10 cellular contexts compared by ENCODE assay signal in genomic region chr12:27331299-27331926, GRCh38. TPM values are rescaled to one million over a fixed set of nuclear protein-coding genes. Genes with fewer than 3 reads are reported as not detected.
DNase-seq lines count a peak whose midpoint lies in the region; ATAC-seq, FAIRE-seq and TF ChIP-seq lines count a peak whose summit lies in the region.
"Had no signal": no experiment of that assay in that cellular context is flagged by ENCODE, and none has a peak within 500 bp of the region (broad histone marks: within the 10 kb centered on the region; RNA-seq: fewer than 3 reads in every experiment).

No MANE protein-coding gene starts in this region.

- no peak for FAIRE-seq in HepG2 (lab: Jason Lieb, UNC)

- H3K4me3 ChIP-seq in HepG2 (replicated peaks in 1 of 3; ENCODE audit: insufficient read depth in 1 of 3, low read depth in 2 of 3, low read length in 3 of 3) (peak overlapping the region in 2 of 3 experiments; percentile 80 to 82; a peak in 2 of 6 replicates), H7 (ENCODE audit: insufficient read depth, low read depth, low read length) (no peak overlapping the region)

- CTCF ChIA-PET in HepG2 (lab: Yijun Ruan, JAX; ENCODE audit: low intra/inter-chr PET ratio, low total read pairs): no interaction called here

- H3K9me3 ChIP-seq in HepG2 (ENCODE audit: low read length): no peaks in the 10 kb centered on the region
- H3K9me3 ChIP-seq: SJCRH30 had no signal

- no peak for TF ChIP-seq POLR2A in HepG2 (IDR thresholded peaks at IDR 0.05; ENCODE audit: insufficient read depth in 1 of 2, low read depth in 2 of 2, low read length in 2 of 2)

- H4K20me1 ChIP-seq in HepG2 (ENCODE audit: insufficient read depth, low read length): no peaks in the 10 kb centered on the region

- peak; percentile 12 for DNase-seq in ELF-1 (ENCODE audit: low read depth, low spot score)
- peak; percentile 72 for DNase-seq in KBM-7
- DNase-seq in activated naive CD8-positive, alpha-beta T cell treated with anti-CD3 and anti-CD28 coated beads, Interleukin-2, amount 10 ng/mL, durations not matched to agents 7 days and 5 days: no peak
- peak; percentile 35 for DNase-seq in HepG2 (ENCODE audit: low spot score)
- no peak for DNase-seq in G401 (ENCODE audit: low spot score)
- no peak for DNase-seq in retina
- no peak for DNase-seq in H7
- DNase-seq: right cardiac atrium had no signal

- 11% methylated on average over 7 of the region's 7 CpGs for WGBS in HepG2 (ENCODE audit: low lambda C conversion rate)

- H3K27me3 ChIP-seq in HepG2 (ENCODE audit: control insufficient read depth in 1 of 2, insufficient read depth in 2 of 2, low read length in 2 of 2): no peaks in the 10 kb centered on the region; a peak in 1 of 5 replicates
- H3K27me3 ChIP-seq in H7 (ENCODE audit: control insufficient read depth, insufficient read depth, low read length): peaks cover 11% of the 10 kb centered on the region
- H3K27me3 ChIP-seq: SJCRH30 had no signal

- H3K4me1 Mint-ChIP-seq in activated naive CD8-positive, alpha-beta T cell treated with anti-CD3 and anti-CD28 coated beads, Interleukin-2, amount 10 ng/mL, durations not matched to agents 7 days and 5 days: peaks cover 27% of the 10 kb centered on the region

- peaks cover 5% of the 10 kb centered on the region for H3K27me3 Mint-ChIP-seq in activated naive CD8-positive, alpha-beta T cell treated with anti-CD3 and anti-CD28 coated beads, Interleukin-2, amount 10 ng/mL, durations not matched to agents 7 days and 5 days

- no peak for TF ChIP-seq CTCF in HepG2 (CRISPR knock-in tag; IDR thresholded peaks at IDR 0.05)

- H3K79me2 ChIP-seq in HepG2 (ENCODE audit: insufficient read depth, low read length): peaks cover 11% of the 10 kb centered on the region

- H3K4me3 Mint-ChIP-seq in activated naive CD8-positive, alpha-beta T cell treated with anti-CD3 and anti-CD28 coated beads, Interleukin-2, amount 10 ng/mL, durations not matched to agents 7 days and 5 days: peak overlapping the region; percentile 81

- POLR2A ChIA-PET in activated naive CD8-positive, alpha-beta T cell treated with anti-CD3 and anti-CD28 coated beads, Interleukin-2, amount 10 ng/mL, durations not matched to agents 7 days and 5 days (lab: Charles Lee): no interaction called here
- POLR2A ChIA-PET in HepG2 (lab: Yijun Ruan, JAX): no interaction called here

- ATAC-seq in GM21423 (IDR thresholded peaks at IDR 0.05; ENCODE audit: unreplicated experiment): peak; percentile 31
- peak; percentile 27 for ATAC-seq in activated naive CD8-positive, alpha-beta T cell treated with anti-CD3 and anti-CD28 coated beads, Interleukin-2, amount 10 ng/mL, durations not matched to agents 7 days and 5 days (ENCODE audit: low read depth)
- ATAC-seq in HepG2: no peak

- no peak overlapping the region for H3K27ac ChIP-seq in HepG2 (ENCODE audit: extremely low read length, insufficient read depth, low read length)
- H3K27ac ChIP-seq: SJCRH30 had no signal

- intact Hi-C loops in HepG2 (cut with micrococcal nuclease; ENCODE audit: unreplicated experiment): loop anchor here (5.0 kb wide), 1 partner anchor 306 kb away; no protein-coding TSS in a partner anchor

- H3K9ac ChIP-seq in HepG2 (ENCODE audit: insufficient read depth, low read depth, low read length): no peak overlapping the region

- H3K36me3 ChIP-seq in HepG2 (replicated peaks in 1 of 2; ENCODE audit: control insufficient read depth in 1 of 2, insufficient read depth in 2 of 2, low read length in 2 of 2) (no peaks in the 10 kb centered on the region), H7 (replicated peaks; ENCODE audit: control insufficient read depth, insufficient read depth, low read length) (no peaks in the 10 kb centered on the region)
- H3K36me3 ChIP-seq: SJCRH30 had no signal

- H2AFZ ChIP-seq in HepG2 (ENCODE audit: low read length): peak overlapping the region; percentile 87

- H3K36me3 Mint-ChIP-seq in activated naive CD8-positive, alpha-beta T cell treated with anti-CD3 and anti-CD28 coated beads, Interleukin-2, amount 10 ng/mL, durations not matched to agents 7 days and 5 days: peaks cover 10% of the 10 kb centered on the region

- peak overlapping the region; percentile 93 for H3K4me2 ChIP-seq in HepG2 (ENCODE audit: low read depth, low read length)

- in situ Hi-C loops in KBM-7 (cut with MboI; ENCODE audit: low pct_unique_long_range_greater_than_20kb, low sequenced_read_pairs): no loop called here
- in situ Hi-C loops in HepG2 (cut with HindIII; ENCODE audit: extremely low pct_ligation_motif_present, low pct_unique_long_range_greater_than_20kb): no loop called here
- in situ Hi-C loops in G401 (cut with HindIII; ENCODE audit: low sequenced_read_pairs): no loop called here

- TF ChIP-seq EP300 in HepG2 (IDR thresholded peaks at IDR 0.05; ENCODE audit: low read depth in 2 of 2, low read length in 2 of 2) (no peak), HepG2 (CRISPR knock-in tag; IDR thresholded peaks at IDR 0.05; ENCODE audit: borderline replicate concordance) (no peak)

- peak overlapping the region; percentile 79 for H3K27ac Mint-ChIP-seq in activated naive CD8-positive, alpha-beta T cell treated with anti-CD3 and anti-CD28 coated beads, Interleukin-2, amount 10 ng/mL, durations not matched to agents 7 days and 5 days

- BruUV-seq in HepG2 (replicated peaks; lab: Mats Ljungman, UMichigan): no TSS peak

- H3K9me3 Mint-ChIP-seq in activated naive CD8-positive, alpha-beta T cell treated with anti-CD3 and anti-CD28 coated beads, Interleukin-2, amount 10 ng/mL, durations not matched to agents 7 days and 5 days: no peaks in the 10 kb centered on the region

- peaks cover 42% of the 10 kb centered on the region for H3K4me1 ChIP-seq in HepG2 (ENCODE audit: insufficient read depth, low read length)

- no peak for TF ChIP-seq RAD21 in HepG2 (CRISPR knock-in tag; IDR thresholded peaks at IDR 0.05)

TF ChIP-seq in HepG2, 621 proteins besides CTCF, POLR2A, EP300 and RAD21:
- TF ChIP-seq SAP130 (CRISPR knock-in tag; IDR thresholded peaks at IDR 0.05; ENCODE audit: low read depth) (peak; percentile 22; the same call in 1 of the 2 replicates), SRSF1 (optimal IDR thresholded peaks at IDR 0.05; ENCODE audit: low read depth, low read length) (no peak), DRAP1 (CRISPR knock-in tag; IDR thresholded peaks at IDR 0.05) (no peak), TEAD3 (CRISPR knock-in tag; optimal IDR thresholded peaks at IDR 0.05; ENCODE audit: borderline replicate concordance) (peak; percentile 8), ZNF713 (CRISPR knock-in tag; IDR thresholded peaks at IDR 0.05) (no peak), CEBPG (CRISPR knock-in tag; IDR thresholded peaks at IDR 0.05) (0 out of 2 replicates have a peak, but pooled peaks have one; percentile 30), FOSL2 (CRISPR knock-in tag; IDR thresholded peaks at IDR 0.05) (0 out of 2 replicates have a peak, but pooled peaks have one; percentile 30)

RNA-seq across cellular contexts. Expression of gene BMAL2, which starts 1.2 kb away (rescaled TPM):
- total RNA-seq in activated naive CD8-positive, alpha-beta T cell treated with anti-CD3 and anti-CD28 coated beads, Interleukin-2, amount 10 ng/mL, durations not matched to agents 7 days and 5 days: 10 to 100 TPM in 1 of 2 experiments, 1 to 10 TPM in 1; 8.6 to 11.8 TPM
- 27.4 and 37.1 TPM in 2 replicates for total RNA-seq in HepG2 (2016; rRNA removed; fragmentation: Illumina TruSeq; extraction: Trizol)
- total RNA-seq in HepG2 (2016; cell fraction: cytosol; rRNA removed; fragmentation: Illumina TruSeq; extraction: Trizol; ENCODE audit: low read depth): 37.5 and 44.9 TPM in 2 replicates
- 26.8 and 36.0 TPM in 2 replicates for total RNA-seq in HepG2 (2016; cell fraction: insoluble cytoplasmic fraction; rRNA removed; fragmentation: Illumina TruSeq; extraction: Trizol)
- 68.9 and 79.0 TPM in 2 replicates for total RNA-seq in HepG2 (2016; cell fraction: membrane; rRNA removed; fragmentation: Illumina TruSeq; extraction: Trizol)
- 12.4 and 15.0 TPM in 2 replicates for total RNA-seq in HepG2 (2016; cell fraction: nucleus; rRNA removed; fragmentation: Illumina TruSeq; extraction: Trizol)
- polyA plus RNA-seq in HepG2 (2011; rRNA removed): 3.7 and 4.8 TPM in 2 replicates
- 1.7 and 2.6 TPM in 2 replicates for polyA plus RNA-seq in HepG2 (2011; cell fraction: cytosol; rRNA removed)
- 1.1 and 1.2 TPM in 2 replicates for polyA plus RNA-seq in HepG2 (2011; cell fraction: nucleus; rRNA removed)
- polyA plus RNA-seq in HepG2 (2012): 4.4 and 5.5 TPM in 2 replicates
- 38.8 and 41.5 TPM in 2 replicates for polyA plus RNA-seq in HepG2 (2016; cell fraction: cytosol; fragmentation: Illumina TruSeq; extraction: Trizol; ENCODE audit: low read depth)
- polyA plus RNA-seq in HepG2 (2016; cell fraction: insoluble cytoplasmic fraction; fragmentation: Illumina TruSeq; extraction: Trizol; ENCODE audit: low read depth): 22.0 and 22.8 TPM in 2 replicates
- 46.5 and 53.9 TPM in 2 replicates for polyA plus RNA-seq in HepG2 (2016; cell fraction: membrane; fragmentation: Illumina TruSeq; extraction: Trizol; ENCODE audit: low read depth)
- 12.6 TPM in 2 replicates for polyA plus RNA-seq in HepG2 (2016; cell fraction: nucleus; fragmentation: Illumina TruSeq; extraction: Trizol; ENCODE audit: insufficient read depth, low read depth)
- polyA minus RNA-seq in HepG2 (2011; rRNA and poly(A)+ RNA removed; ENCODE audit: low replicate concordance): 2.2 and 7.6 TPM in 2 replicates
- 6.4 and 9.6 TPM in 2 replicates for polyA minus RNA-seq in HepG2 (2011; cell fraction: cytosol; rRNA and poly(A)+ RNA removed)
- polyA minus RNA-seq in HepG2 (2011; cell fraction: nucleus; rRNA and poly(A)+ RNA removed): 4.9 and 9.3 TPM in 2 replicates
- 1.9 and 8.4 TPM in 2 replicates for total RNA-seq in G401 (2014; rRNA removed; shearing (Covaris generic))
- 13.0 and 13.9 TPM in 2 replicates for total RNA-seq in H7 (2014; rRNA removed; shearing (Covaris generic))

Comparison
In these comparisons a context has a peak if more than half of its experiments do, and no peak if none do; other contexts are left out.
1. DNase-seq: peak in ELF-1 (single experiment), KBM-7 (single experiment) and HepG2 (single experiment); none in activated naive CD8-positive, alpha-beta T cell treated with anti-CD3 and anti-CD28 coated beads, Interleukin-2, amount 10 ng/mL, durations not matched to agents 7 days and 5 days (single experiment), G401 (single experiment), retina (single experiment) and H7 (single experiment).